ENCODE assay signal across 1 cellular context in the genomic region with DNA sequence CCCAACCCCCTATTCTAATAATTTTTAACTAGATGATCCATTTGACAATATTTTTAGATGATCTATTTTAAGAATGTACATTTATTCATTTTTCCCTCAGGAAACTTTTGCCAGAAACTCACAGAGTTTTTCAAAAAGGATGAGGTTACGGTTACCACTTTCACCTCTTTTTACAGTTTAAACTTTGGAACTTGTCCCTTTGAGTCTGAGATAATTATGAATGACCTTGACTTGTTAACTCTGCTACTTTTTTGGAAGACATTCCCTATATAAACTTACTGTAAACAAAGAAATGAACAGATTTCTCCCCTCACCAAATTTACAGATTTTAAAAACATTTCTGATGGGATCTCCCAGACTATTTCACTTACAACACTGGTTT.
TF ChIP-seq lines count a peak whose summit lies in the region.

No MANE protein-coding gene starts in this region.

TF ChIP-seq in HCT116, 20 proteins besides CTCF, POLR2A, EP300 and RAD21:
- TF ChIP-seq ZFX (IDR thresholded peaks at IDR 0.05) (no peak), FOSL1 (IDR thresholded peaks at IDR 0.05; ENCODE audit: low read depth) (no peak)
